In the genomic region with DNA sequence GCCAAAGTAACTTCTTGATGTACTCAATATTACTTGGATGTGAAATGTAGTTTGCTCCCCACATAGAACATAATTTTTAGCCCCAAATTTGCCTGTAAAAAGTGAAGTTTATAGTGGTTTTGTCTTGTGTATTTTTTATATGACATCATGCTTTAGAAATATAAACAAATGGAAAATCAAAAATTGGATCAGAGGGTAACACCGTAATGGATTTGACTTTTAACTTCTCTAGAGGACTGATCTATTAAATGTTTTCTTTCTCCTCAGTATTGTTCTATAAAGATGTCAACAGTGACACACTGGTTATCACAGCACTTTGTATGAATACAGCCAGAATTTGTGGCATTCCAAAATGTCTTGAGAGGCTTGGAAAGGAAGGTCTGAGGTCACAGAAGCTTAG, we compare ENCODE assay signal across 22 cellular contexts.
"Had no signal": no experiment of that assay in that cellular context is flagged by ENCODE, and none has a peak within 500 bp of the region (broad histone marks: within the 10 kb centered on the region; RNA-seq: fewer than 3 reads in every experiment).

No MANE protein-coding gene starts in this region.

- H3K27me3 ChIP-seq: neural progenitor cell, right atrium auricular region, sigmoid colon, spleen, tibial nerve, upper lobe of left lung had no signal

- H3K9me3 ChIP-seq: mucosa of descending colon, prostate gland, right atrium auricular region, sigmoid colon, spleen, thoracic aorta, tibial nerve, upper lobe of left lung had no signal

- H3K27ac ChIP-seq: epithelial cell of prostate, neural progenitor cell, prostate gland, right atrium auricular region, sigmoid colon, skin epidermis, spleen, thoracic aorta, upper lobe of left lung had no signal

- H3K4me2 ChIP-seq: neural progenitor cell had no signal

- ATAC-seq: esophagus mucosa; left lobe of liver; mucosa of descending colon; naive thymus-derived CD4-positive, alpha-beta T cell; stimulated activated memory B cell treated with anti-CD40 and anti-IgM and Interleukin-4, amounts not matched to agents 10 μg/mL and 1 μg/mL and 100 μg/mL, for 72 hours; stimulated activated naive CD8-positive, alpha-beta T cell treated with anti-CD3 and anti-CD28 coated beads, Interleukin-15, Interleukin-2, amounts not matched to agents 100 U/mL and 50 U/mL, for 24 hours had no signal

- DNase-seq: cerebellar nuclear complex; cortex of kidney; effector CD4-positive, alpha-beta T cell; kidney; mucosa of descending colon; naive thymus-derived CD4-positive, alpha-beta T cell; sigmoid colon; spleen; stimulated activated CD4-positive, alpha-beta T cell treated with anti-CD3 and anti-CD28 coated beads, Interleukin-4, amount 100 ng/mL, for 4 hours; stimulated activated naive CD8-positive, alpha-beta T cell treated with anti-CD3 and anti-CD28 coated beads, Interleukin-15, Interleukin-2, amounts not matched to agents 100 U/mL and 50 U/mL, for 24 hours; upper lobe of left lung had no signal

- H3K4me1 ChIP-seq: neural progenitor cell, prostate gland, sigmoid colon, spleen had no signal

- H3K36me3 ChIP-seq: neural progenitor cell, prostate gland, right atrium auricular region, sigmoid colon, spleen, thoracic aorta, tibial nerve, upper lobe of left lung had no signal

- H2AFZ ChIP-seq: neural progenitor cell had no signal

- H3K4me3 ChIP-seq: lung, mucosa of descending colon, neural progenitor cell, prostate gland, right atrium auricular region, sigmoid colon, skin epidermis, spleen, thoracic aorta, tibial nerve, upper lobe of left lung had no signal

- H3K9ac ChIP-seq: neural progenitor cell had no signal
